In the genomic region with DNA sequence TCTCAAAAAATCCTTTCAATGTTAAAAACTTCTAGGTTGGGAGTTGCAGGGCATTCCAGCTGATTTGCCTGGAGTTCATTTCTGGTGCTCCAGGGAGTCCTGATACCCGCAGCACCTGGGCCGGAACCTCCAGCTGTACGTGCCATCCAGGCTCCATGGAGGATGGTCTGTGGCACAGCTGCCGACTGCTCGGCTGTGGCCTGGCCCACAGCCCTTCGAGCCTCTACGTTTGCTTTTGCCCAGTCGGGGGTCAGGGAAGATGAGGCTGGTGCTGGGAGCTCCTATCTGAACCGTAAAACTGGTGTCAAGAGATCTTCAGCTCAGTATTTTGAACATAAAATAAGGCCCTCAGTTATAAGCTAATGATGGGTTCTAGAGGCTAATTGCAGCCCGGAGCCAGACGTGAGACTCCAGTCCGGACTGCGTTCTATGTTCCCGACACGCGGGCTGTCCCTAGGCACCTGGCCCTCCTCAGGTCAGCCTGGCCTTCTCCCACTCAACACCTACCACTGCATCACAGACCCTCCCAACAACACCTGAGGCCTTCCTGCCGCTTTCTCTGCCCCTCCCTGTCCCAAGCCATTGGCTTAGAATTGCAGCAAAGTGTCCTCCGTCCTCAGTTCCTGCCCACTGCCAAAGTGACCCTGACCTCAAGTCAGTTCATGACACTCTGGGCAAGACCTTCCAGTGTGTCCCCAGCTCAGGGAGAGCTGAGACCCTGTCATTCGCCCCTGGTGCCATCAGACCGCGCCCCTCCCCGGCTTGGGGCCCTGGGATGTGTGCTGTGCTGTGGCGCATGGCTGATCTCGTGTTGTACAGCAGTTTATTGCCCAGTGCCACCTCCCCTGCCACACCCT, we compare ENCODE assay signal across 1 cellular context.
TF ChIP-seq lines count a peak whose summit lies in the region.

No MANE protein-coding gene starts in this region.

TF ChIP-seq in HCT116, 20 proteins besides CTCF, POLR2A, EP300 and RAD21 (continued from another document):
- TF ChIP-seq JUND (IDR thresholded peaks at IDR 0.05) (no peak), CBX3 (IDR thresholded peaks at IDR 0.05; ENCODE audit: low read depth) (no peak), YY1 (IDR thresholded peaks at IDR 0.05; ENCODE audit: extremely low read depth, insufficient replicate concordance, low read depth, low read length) (no peak), CEBPB (IDR thresholded peaks at IDR 0.05; ENCODE audit: low read depth) (no peak)
TF ChIP-seq in HCT116: peak in this region for 0.
